In the genomic region with DNA sequence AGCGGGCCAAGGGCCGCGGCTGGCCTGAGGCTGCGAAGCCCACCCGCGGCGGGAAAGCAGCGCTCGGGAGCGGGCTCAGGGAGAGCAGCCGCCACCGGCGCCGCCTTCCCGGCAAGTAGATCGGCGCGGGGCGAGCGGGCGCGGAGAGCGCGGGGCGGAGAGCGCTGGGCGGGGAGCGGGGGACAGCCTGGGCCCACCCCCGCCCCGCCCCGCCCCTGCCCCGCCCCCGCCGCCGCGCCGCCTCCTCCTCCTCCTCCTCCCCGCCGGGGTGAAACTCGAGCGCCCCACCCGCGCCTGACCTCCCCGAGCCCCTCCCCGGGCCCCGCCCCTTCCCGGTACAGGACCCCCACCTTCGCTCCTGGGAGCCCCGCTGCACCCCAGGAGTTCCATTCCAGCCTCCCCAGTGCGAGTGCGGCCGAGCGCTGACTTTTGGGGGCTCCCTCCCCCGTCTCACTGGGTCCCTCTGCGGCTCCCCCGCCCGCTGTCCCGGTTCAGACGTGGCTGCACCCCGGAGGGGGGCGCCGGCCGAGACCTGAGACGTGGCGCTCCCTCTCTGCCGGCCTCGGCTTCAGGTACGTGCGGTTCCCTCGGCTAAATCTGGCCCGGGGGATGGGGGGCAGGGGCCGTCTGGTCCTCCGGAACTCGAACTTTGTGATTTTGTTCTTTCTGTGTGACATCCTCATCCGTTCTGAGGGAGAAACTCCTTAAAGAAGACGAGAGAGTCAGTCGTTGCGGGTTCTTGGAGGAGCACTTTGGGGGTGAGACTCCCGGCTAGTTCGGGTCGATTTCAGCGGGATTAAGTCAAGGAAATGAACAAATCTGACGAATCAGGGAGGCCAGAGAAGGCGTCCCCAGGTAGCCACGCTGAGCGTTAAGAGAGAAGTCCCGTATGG, we compare ENCODE assay signal across 8 cellular contexts. TPM values are rescaled to one million over a fixed set of nuclear protein-coding genes. Genes with fewer than 3 reads are reported as not detected.
A peak's percentile ranks its signal among the peaks of the same experiment; 100 is the strongest.
DNase-seq lines count a peak whose midpoint lies in the region; ATAC-seq and TF ChIP-seq lines count a peak whose summit lies in the region.

A gene with protein sequence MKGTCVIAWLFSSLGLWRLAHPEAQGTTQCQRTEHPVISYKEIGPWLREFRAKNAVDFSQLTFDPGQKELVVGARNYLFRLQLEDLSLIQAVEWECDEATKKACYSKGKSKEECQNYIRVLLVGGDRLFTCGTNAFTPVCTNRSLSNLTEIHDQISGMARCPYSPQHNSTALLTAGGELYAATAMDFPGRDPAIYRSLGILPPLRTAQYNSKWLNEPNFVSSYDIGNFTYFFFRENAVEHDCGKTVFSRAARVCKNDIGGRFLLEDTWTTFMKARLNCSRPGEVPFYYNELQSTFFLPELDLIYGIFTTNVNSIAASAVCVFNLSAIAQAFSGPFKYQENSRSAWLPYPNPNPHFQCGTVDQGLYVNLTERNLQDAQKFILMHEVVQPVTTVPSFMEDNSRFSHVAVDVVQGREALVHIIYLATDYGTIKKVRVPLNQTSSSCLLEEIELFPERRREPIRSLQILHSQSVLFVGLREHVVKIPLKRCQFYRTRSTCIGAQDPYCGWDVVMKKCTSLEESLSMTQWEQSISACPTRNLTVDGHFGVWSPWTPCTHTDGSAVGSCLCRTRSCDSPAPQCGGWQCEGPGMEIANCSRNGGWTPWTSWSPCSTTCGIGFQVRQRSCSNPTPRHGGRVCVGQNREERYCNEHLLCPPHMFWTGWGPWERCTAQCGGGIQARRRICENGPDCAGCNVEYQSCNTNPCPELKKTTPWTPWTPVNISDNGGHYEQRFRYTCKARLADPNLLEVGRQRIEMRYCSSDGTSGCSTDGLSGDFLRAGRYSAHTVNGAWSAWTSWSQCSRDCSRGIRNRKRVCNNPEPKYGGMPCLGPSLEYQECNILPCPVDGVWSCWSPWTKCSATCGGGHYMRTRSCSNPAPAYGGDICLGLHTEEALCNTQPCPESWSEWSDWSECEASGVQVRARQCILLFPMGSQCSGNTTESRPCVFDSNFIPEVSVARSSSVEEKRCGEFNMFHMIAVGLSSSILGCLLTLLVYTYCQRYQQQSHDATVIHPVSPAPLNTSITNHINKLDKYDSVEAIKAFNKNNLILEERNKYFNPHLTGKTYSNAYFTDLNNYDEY (minus strand): TSS at position 117 of the 893 bp plus-strand sequence. CDS start 166,129 bp downstream, outside the sequence.

- peaks cover 30% of the 10 kb centered on the region for H3K27me3 Mint-ChIP-seq in activated naive CD4-positive, alpha-beta T cell treated with anti-CD3 and anti-CD28 coated beads, Interleukin-2, amount 10 ng/mL, durations not matched to agents 7 days and 5 days

- peak within 1 kb of the TSS; percentile 63 for H3K4me3 Mint-ChIP-seq in activated naive CD4-positive, alpha-beta T cell treated with anti-CD3 and anti-CD28 coated beads, Interleukin-2, amount 10 ng/mL, durations not matched to agents 7 days and 5 days

- no peak within 1 kb of the TSS for H3K4me2 ChIP-seq in Karpas-422 (ENCODE audit: low read depth, low read length, poor library complexity, severe bottlenecking)

- H3K9me3 ChIP-seq in RWPE2 (ENCODE audit: severe bottlenecking), result no peaks in the 10 kb centered on the region
- H3K9me3 ChIP-seq in spleen, result no peaks in the 10 kb centered on the region
- H3K9me3 ChIP-seq in Karpas-422 (ENCODE audit: low read length), result no peaks in the 10 kb centered on the region; the same call in 1 of the 2 replicates

- TF ChIP-seq CTCF in RWPE2 (IDR thresholded peaks at IDR 0.05; ENCODE audit: poor library complexity, severe bottlenecking), result peak; percentile 31
- peak; percentile 30 for TF ChIP-seq CTCF in choroid plexus epithelial cell (conservative IDR thresholded peaks at IDR 0.05; ENCODE audit: low read depth, low read length)
- no peak for TF ChIP-seq CTCF in kidney epithelial cell (IDR thresholded peaks at IDR 0.05; ENCODE audit: insufficient read depth, low read length, poor library complexity, severe bottlenecking)
- TF ChIP-seq CTCF in spleen (IDR thresholded peaks at IDR 0.05 in 8 of 11, conservative IDR thresholded peaks at IDR 0.05 in 3 of 11), result no peak

- no peaks in the 10 kb centered on the region for H3K36me3 Mint-ChIP-seq in activated naive CD4-positive, alpha-beta T cell treated with anti-CD3 and anti-CD28 coated beads, Interleukin-2, amount 10 ng/mL, durations not matched to agents 7 days and 5 days

- 5 to 9% (median 7%) methylated on average over 34 to 74 of the region's 87 CpGs for WGBS in spleen, 5 donors

- H3K9me3 Mint-ChIP-seq in activated naive CD4-positive, alpha-beta T cell treated with anti-CD3 and anti-CD28 coated beads, Interleukin-2, amount 10 ng/mL, durations not matched to agents 7 days and 5 days, result no peaks in the 10 kb centered on the region

- no peak within 1 kb of the TSS for H2AFZ ChIP-seq in Karpas-422 (ENCODE audit: low read length)

- no peak within 1 kb of the TSS for H3K27ac Mint-ChIP-seq in activated naive CD4-positive, alpha-beta T cell treated with anti-CD3 and anti-CD28 coated beads, Interleukin-2, amount 10 ng/mL, durations not matched to agents 7 days and 5 days

- H3K27ac ChIP-seq in RWPE2 (ENCODE audit: poor library complexity, severe bottlenecking) (peak within 1 kb of the TSS; percentile 72), spleen (peak within 1 kb of the TSS in 7 of 8 donors; percentile 73 to 84 (median 78)), Karpas-422 (ENCODE audit: low read length) (no peak within 1 kb of the TSS)

- no peak for TF ChIP-seq POLR2A in spleen (IDR thresholded peaks at IDR 0.05)

- peak; percentile 57 for ATAC-seq in RWPE2 (ENCODE audit: low read depth)
- no peak for ATAC-seq in HG03378 (IDR thresholded peaks at IDR 0.05; ENCODE audit: unreplicated experiment)

- DNase-seq in activated naive CD4-positive, alpha-beta T cell treated with anti-CD3 and anti-CD28 coated beads, Interleukin-2, amount 10 ng/mL, durations not matched to agents 7 days and 5 days, result peak; percentile 37
- no peak for DNase-seq in activated naive CD4-positive, alpha-beta T cell treated with Interleukin-2 at 50 U/mL for 16 hours
- DNase-seq in RWPE2 (ENCODE audit: low spot score) (peak; percentile 88), choroid plexus epithelial cell (ENCODE audit: low read depth) (peak; percentile 80), kidney epithelial cell (ENCODE audit: low read depth) (no peak), spleen (peak; percentile 79), Karpas-422 (no peak)

- H3K4me3 ChIP-seq in RWPE2 (ENCODE audit: severe bottlenecking) (peak within 1 kb of the TSS; percentile 59), choroid plexus epithelial cell (ENCODE audit: low read depth, low read length) (peak within 1 kb of the TSS; percentile 86), kidney epithelial cell (ENCODE audit: low read depth, low read length) (peak within 1 kb of the TSS; percentile 81), spleen (peak within 1 kb of the TSS; percentile 42 to 75 (median 54)), Karpas-422 (ENCODE audit: low read length) (no peak within 1 kb of the TSS)

- H3K36me3 ChIP-seq in RWPE2 (ENCODE audit: low read depth), result peaks cover 31% of the 10 kb centered on the region
- no peaks in the 10 kb centered on the region for H3K36me3 ChIP-seq in kidney epithelial cell (ENCODE audit: control insufficient read depth, insufficient read depth, low read length)
- H3K36me3 ChIP-seq in spleen, result peaks cover 0 to 10% (median 0%) of the 10 kb centered on the region in 6 donors
- H3K36me3 ChIP-seq in Karpas-422 (ENCODE audit: insufficient read depth, low read length), result no peaks in the 10 kb centered on the region

- intact Hi-C loops in spleen (cut with DNase I; ENCODE audit: low total_unique reads), result no loop called here

- peaks cover 9% of the 10 kb centered on the region for H3K4me1 Mint-ChIP-seq in activated naive CD4-positive, alpha-beta T cell treated with anti-CD3 and anti-CD28 coated beads, Interleukin-2, amount 10 ng/mL, durations not matched to agents 7 days and 5 days

- no peaks in the 10 kb centered on the region for H3K27me3 ChIP-seq in RWPE2 (ENCODE audit: insufficient read depth, poor library complexity, severe bottlenecking)
- no peaks in the 10 kb centered on the region for H3K27me3 ChIP-seq in kidney epithelial cell (ENCODE audit: control insufficient read depth, insufficient read depth, low read length)
- H3K27me3 ChIP-seq in spleen (replicated peaks in 1 of 7), result peaks cover 0 to 53% (median 19%) of the 10 kb centered on the region in 7 donors
- no peaks in the 10 kb centered on the region for H3K27me3 ChIP-seq in Karpas-422 (ENCODE audit: low read length)

- CTCF ChIA-PET in activated naive CD4-positive, alpha-beta T cell treated with anti-CD3 and anti-CD28 coated beads, Interleukin-2, amount 10 ng/mL, durations not matched to agents 7 days and 5 days (lab: Charles Lee), result no interaction called here

- no peaks in the 10 kb centered on the region for H3K9me2 ChIP-seq in Karpas-422 (replicated peaks; ENCODE audit: insufficient read depth, low read length)

- no peak within 1 kb of the TSS for H3K9ac ChIP-seq in Karpas-422 (ENCODE audit: low read length)

- no peaks in the 10 kb centered on the region for H3K79me2 ChIP-seq in Karpas-422 (ENCODE audit: low read length)

- H3K4me1 ChIP-seq in RWPE2 (ENCODE audit: insufficient read depth, poor library complexity, severe bottlenecking) (peaks cover 4% of the 10 kb centered on the region), spleen (peaks cover 5 to 27% (median 16%) of the 10 kb centered on the region in 6 donors), Karpas-422 (ENCODE audit: low read length) (no peaks in the 10 kb centered on the region)

- H4K20me1 ChIP-seq in Karpas-422 (ENCODE audit: insufficient read depth, low read depth, low read length), result no peaks in the 10 kb centered on the region

RNA-seq across cellular contexts. Expression of the gene that starts here (rescaled TPM):
- total RNA-seq in kidney epithelial cell (4.0 and 4.7 TPM in 2 replicates), spleen (10 to 100 TPM in 5 of 7 donors, 1 to 10 TPM in 2; 6.8 to 30.9 (median 18.6) TPM)
- polyA plus RNA-seq in spleen, result 1 to 10 TPM; 1.4 to 2.3 (median 2.1) TPM
- not detected in 2 replicates for total RNA-seq in Karpas-422 (2014; rRNA removed; shearing (Covaris generic); ENCODE audit: low replicate concordance)

Comparison
In these comparisons a context has a peak if more than half of its experiments do, and no peak if none do; other contexts are left out.
1. DNase-seq: peak in activated naive CD4-positive, alpha-beta T cell treated with anti-CD3 and anti-CD28 coated beads, Interleukin-2, amount 10 ng/mL, durations not matched to agents 7 days and 5 days (single experiment), RWPE2 (single experiment), choroid plexus epithelial cell (single experiment) and spleen (single experiment); none in activated naive CD4-positive, alpha-beta T cell treated with Interleukin-2 at 50 U/mL for 16 hours (single experiment), kidney epithelial cell (single experiment) and Karpas-422 (single experiment).
2. CTCF ChIP-seq: peak in RWPE2 (single experiment) and choroid plexus epithelial cell (single experiment); none in kidney epithelial cell (single experiment) and spleen (0 of 11).